ENCODE assay signal across 28 cellular contexts in genomic region chr20:3622411-3622810, GRCh38. TPM values are rescaled to one million over a fixed set of nuclear protein-coding genes. Genes with fewer than 3 reads are reported as not detected.
A peak's percentile ranks its signal among the peaks of the same experiment; 100 is the strongest.
DNase-seq lines count a peak whose midpoint lies in the region; ATAC-seq, FAIRE-seq and TF ChIP-seq lines count a peak whose summit lies in the region.
"Had no signal": no experiment of that assay in that cellular context is flagged by ENCODE, and none has a peak within 500 bp of the region (broad histone marks: within the 10 kb centered on the region; RNA-seq: fewer than 3 reads in every experiment).

No MANE protein-coding gene starts in this region.

- 58% methylated on average over 4 of the region's 4 CpGs for WGBS in HepG2 (ENCODE audit: low lambda C conversion rate)
- WGBS in right lobe of liver (ENCODE audit: insufficient coverage, low coverage, low lambda C conversion rate, missing lambda C conversion rate), result 75% methylated on average over 4 of the region's 4 CpGs

- H3K36me3 ChIP-seq in HepG2 (replicated peaks in 1 of 2; ENCODE audit: control insufficient read depth in 1 of 2, insufficient read depth in 2 of 2, low read length in 2 of 2) (peaks cover 9 to 22% of the 10 kb centered on the region in 2 experiments; a peak in 3 of 5 replicates), right lobe of liver (peaks cover 0 to 15% (median 7%) of the 10 kb centered on the region in 4 donors)
- H3K36me3 ChIP-seq: BE2C had no signal

- DNase-seq in HepG2 (ENCODE audit: low spot score) (peak; percentile 51), right lobe of liver (no peak)
- DNase-seq: ACHN; BE2C; C1 segment of cervical spinal cord; CD4-positive, alpha-beta memory T cell; CD4-positive, CD25-positive, alpha-beta regulatory T cell; CD8-positive, alpha-beta memory T cell; COR-L47; DMS 273 treated with DMSO at 0.1 percent for 48 hours; DMS153; DND-41; EL; GDM1 had no signal

- CTCF ChIA-PET in HepG2 (lab: Yijun Ruan, JAX; ENCODE audit: low intra/inter-chr PET ratio, low total read pairs), result no interaction called here

- H3K27ac ChIP-seq in HepG2 (ENCODE audit: extremely low read length, insufficient read depth, low read length) (no peak overlapping the region), right lobe of liver (no peak overlapping the region)
- H3K27ac ChIP-seq: 22Rv1, BLaER1 had no signal

- POLR2A ChIA-PET in HepG2 (lab: Yijun Ruan, JAX), result no interaction called here

- H3K9ac ChIP-seq in HepG2 (ENCODE audit: insufficient read depth, low read depth, low read length), result no peak overlapping the region
- H3K9ac ChIP-seq: BLaER1 had no signal

- peaks cover 12% of the 10 kb centered on the region for H3K4me1 Mint-ChIP-seq in nephron
- H3K4me1 Mint-ChIP-seq: CD14-positive monocyte; CD4-positive, alpha-beta memory T cell; CD8-positive, alpha-beta memory T cell had no signal

- no peak overlapping the region for H2AFZ ChIP-seq in HepG2 (ENCODE audit: low read length)

- TF ChIP-seq RAD21 in HepG2 (CRISPR knock-in tag; IDR thresholded peaks at IDR 0.05), result no peak

- no peak overlapping the region for H3K4me3 ChIP-seq in HepG2 (replicated peaks in 1 of 3; ENCODE audit: insufficient read depth in 1 of 3, low read depth in 2 of 3, low read length in 3 of 3)
- H3K4me3 ChIP-seq in right lobe of liver, result no peak overlapping the region
- H3K4me3 ChIP-seq: BLaER1, GM12878 had no signal

- no peaks in the 10 kb centered on the region for H3K9me3 Mint-ChIP-seq in nephron
- H3K9me3 Mint-ChIP-seq: CD14-positive monocyte; CD4-positive, alpha-beta memory T cell; CD4-positive, CD25-positive, alpha-beta regulatory T cell; CD8-positive, alpha-beta memory T cell had no signal

- H4K20me1 ChIP-seq in HepG2 (ENCODE audit: insufficient read depth, low read length), result no peaks in the 10 kb centered on the region
- H4K20me1 ChIP-seq: BLaER1 had no signal

- ATAC-seq in HepG2 (peak; percentile 39), right lobe of liver (no peak), HG02610 (IDR thresholded peaks at IDR 0.05; ENCODE audit: unreplicated experiment) (no peak), GM21737 (IDR thresholded peaks at IDR 0.05; ENCODE audit: unreplicated experiment) (no peak)
- ATAC-seq: GM12878 had no signal

- no peaks in the 10 kb centered on the region for H3K27me3 ChIP-seq in HepG2 (ENCODE audit: control insufficient read depth in 1 of 2, insufficient read depth in 2 of 2, low read length in 2 of 2)
- H3K27me3 ChIP-seq in right lobe of liver, result no peaks in the 10 kb centered on the region
- H3K27me3 ChIP-seq: BE2C, BLaER1 had no signal

- H3K9me3 ChIP-seq in HepG2 (ENCODE audit: low read length) (no peaks in the 10 kb centered on the region), right lobe of liver (no peaks in the 10 kb centered on the region)
- H3K9me3 ChIP-seq: BE2C, BLaER1 had no signal

- no TSS peak for BruUV-seq in HepG2 (replicated peaks; lab: Mats Ljungman, UMichigan)

- intact Hi-C loops in HepG2 (cut with micrococcal nuclease; ENCODE audit: unreplicated experiment) (no loop called here), right lobe of liver (cut with DNase I) (no loop called here)

- in situ Hi-C loops in HepG2 (cut with HindIII; ENCODE audit: extremely low pct_ligation_motif_present, low pct_unique_long_range_greater_than_20kb), result no loop called here

- TF ChIP-seq EP300 in HepG2 (IDR thresholded peaks at IDR 0.05; ENCODE audit: low read depth in 2 of 2, low read length in 2 of 2) (0 out of 4 replicates have a peak, but pooled peaks of 1 of the 2 experiments have one; percentile 12), HepG2 (CRISPR knock-in tag; IDR thresholded peaks at IDR 0.05; ENCODE audit: borderline replicate concordance) (no peak)

- no peak overlapping the region for H3K4me3 Mint-ChIP-seq in nephron
- H3K4me3 Mint-ChIP-seq: CD14-positive monocyte; CD4-positive, alpha-beta memory T cell; CD4-positive, CD25-positive, alpha-beta regulatory T cell; CD8-positive, alpha-beta memory T cell had no signal

- H3K27ac Mint-ChIP-seq in nephron, result peak overlapping the region; percentile 38 to 55 (median 46)
- H3K27ac Mint-ChIP-seq: CD4-positive, alpha-beta memory T cell; CD4-positive, CD25-positive, alpha-beta regulatory T cell; CD8-positive, alpha-beta memory T cell had no signal

- H3K36me3 Mint-ChIP-seq in nephron (ENCODE audit: low read depth), result peaks cover 12% of the 10 kb centered on the region

- H3K79me2 ChIP-seq in HepG2 (ENCODE audit: insufficient read depth, low read length), result no peaks in the 10 kb centered on the region

- no peak for TF ChIP-seq CTCF in HepG2 (CRISPR knock-in tag; IDR thresholded peaks at IDR 0.05)
- TF ChIP-seq CTCF in right lobe of liver (IDR thresholded peaks at IDR 0.05), result no peak
- no peak for TF ChIP-seq CTCF in nephron (IDR thresholded peaks at IDR 0.05; ENCODE audit: unreplicated experiment in 3 of 3)

- H3K4me2 ChIP-seq in HepG2 (ENCODE audit: low read depth, low read length), result no peak overlapping the region
- H3K4me2 ChIP-seq: BLaER1 had no signal

- TF ChIP-seq POLR2A in HepG2 (IDR thresholded peaks at IDR 0.05; ENCODE audit: insufficient read depth in 1 of 2, low read depth in 2 of 2, low read length in 2 of 2), result no peak
- TF ChIP-seq POLR2A in right lobe of liver (IDR thresholded peaks at IDR 0.05), result no peak

- no peaks in the 10 kb centered on the region for H3K27me3 Mint-ChIP-seq in nephron (ENCODE audit: low read depth)
- H3K27me3 Mint-ChIP-seq: CD4-positive, alpha-beta memory T cell; CD4-positive, CD25-positive, alpha-beta regulatory T cell; CD8-positive, alpha-beta memory T cell had no signal

- H3K4me1 ChIP-seq in HepG2 (ENCODE audit: insufficient read depth, low read length) (peaks cover 15% of the 10 kb centered on the region), right lobe of liver (no peaks in the 10 kb centered on the region)

- peak; percentile 32 for FAIRE-seq in HepG2 (lab: Jason Lieb, UNC)
- FAIRE-seq: GM12878, GM12892, GM18507 had no signal

TF ChIP-seq in HepG2, 621 proteins besides CTCF, POLR2A, EP300 and RAD21 (continues in another document):
- TF ChIP-seq KLF15 (CRISPR knock-in tag; IDR thresholded peaks at IDR 0.05; ENCODE audit: borderline replicate concordance), result no peak
- peak; percentile 41; the same call in 1 of the 2 replicates for TF ChIP-seq NR2F6 (IDR thresholded peaks at IDR 0.05)
- no peak for TF ChIP-seq NR2F6 (CRISPR knock-in tag; IDR thresholded peaks at IDR 0.05)
- TF ChIP-seq SOX5 (CRISPR knock-in tag; IDR thresholded peaks at IDR 0.05; ENCODE audit: borderline replicate concordance), result peak; percentile 61
- TF ChIP-seq BHLHE40 (IDR thresholded peaks at IDR 0.05; ENCODE audit: low read length), result no peak
- TF ChIP-seq SOX6 (IDR thresholded peaks at IDR 0.05), result no peak
- TF ChIP-seq SOX6 (CRISPR knock-in tag; IDR thresholded peaks at IDR 0.05), result peak; percentile 45; the same call in 1 of the 2 replicates
- TF ChIP-seq TCF7 (IDR thresholded peaks at IDR 0.05; ENCODE audit: low read depth), result peak; percentile 48; the same call in 1 of the 2 replicates

RNA-seq across cellular contexts. Expression of gene GFRA4, which starts 40.8 kb away (rescaled TPM):
- total RNA-seq in HepG2 (2016; rRNA removed; fragmentation: Illumina TruSeq; extraction: Trizol), result not detected in 2 replicates
- total RNA-seq in HepG2 (2016; cell fraction: cytosol; rRNA removed; fragmentation: Illumina TruSeq; extraction: Trizol; ENCODE audit: low read depth), result not detected in 2 replicates
- not detected in 2 replicates for total RNA-seq in HepG2 (2016; cell fraction: insoluble cytoplasmic fraction; rRNA removed; fragmentation: Illumina TruSeq; extraction: Trizol)
- not detected in 2 replicates for total RNA-seq in HepG2 (2016; cell fraction: membrane; rRNA removed; fragmentation: Illumina TruSeq; extraction: Trizol)
- total RNA-seq in HepG2 (2016; cell fraction: nucleus; rRNA removed; fragmentation: Illumina TruSeq; extraction: Trizol), result not detected in 2 replicates
- polyA plus RNA-seq in HepG2 (2011; rRNA removed), result not detected in 2 replicates
- polyA plus RNA-seq in HepG2 (2011; cell fraction: cytosol; rRNA removed), result not detected in 2 replicates
- polyA plus RNA-seq in HepG2 (2011; cell fraction: nucleus; rRNA removed), result not detected in 2 replicates
- not detected in 2 replicates for polyA plus RNA-seq in HepG2 (2012)
- not detected in 2 replicates for polyA plus RNA-seq in HepG2 (2016; cell fraction: cytosol; fragmentation: Illumina TruSeq; extraction: Trizol; ENCODE audit: low read depth)
- polyA plus RNA-seq in HepG2 (2016; cell fraction: insoluble cytoplasmic fraction; fragmentation: Illumina TruSeq; extraction: Trizol; ENCODE audit: low read depth), result not detected in 2 replicates
- polyA plus RNA-seq in HepG2 (2016; cell fraction: membrane; fragmentation: Illumina TruSeq; extraction: Trizol; ENCODE audit: low read depth), result not detected in 2 replicates
- polyA plus RNA-seq in HepG2 (2016; cell fraction: nucleus; fragmentation: Illumina TruSeq; extraction: Trizol; ENCODE audit: insufficient read depth, low read depth), result not detected in 2 replicates
- not detected in 2 replicates for polyA minus RNA-seq in HepG2 (2011; rRNA and poly(A)+ RNA removed; ENCODE audit: low replicate concordance)
- polyA minus RNA-seq in HepG2 (2011; cell fraction: cytosol; rRNA and poly(A)+ RNA removed), result not detected in 2 replicates
- not detected in 2 replicates for polyA minus RNA-seq in HepG2 (2011; cell fraction: nucleus; rRNA and poly(A)+ RNA removed)
- total RNA-seq in right lobe of liver, result not detected
- total RNA-seq: A172; A673; CD4-positive, alpha-beta memory T cell; CD4-positive, CD25-positive, alpha-beta regulatory T cell; CD8-positive, alpha-beta memory T cell; Daoy; G401; GM12878 had no signal
- polyA plus RNA-seq: AG04450; CD14-positive monocyte; CD4-positive, alpha-beta memory T cell; CD4-positive, CD25-positive, alpha-beta regulatory T cell; CD8-positive, alpha-beta memory T cell had no signal

RNA-seq across cellular contexts. Expression of gene ADAM33, which starts 59.4 kb away (rescaled TPM):
- not detected in 2 replicates for total RNA-seq in HepG2 (2016; rRNA removed; fragmentation: Illumina TruSeq; extraction: Trizol)
- total RNA-seq in HepG2 (2016; cell fraction: cytosol; rRNA removed; fragmentation: Illumina TruSeq; extraction: Trizol; ENCODE audit: low read depth), result not detected in 2 replicates
- total RNA-seq in HepG2 (2016; cell fraction: insoluble cytoplasmic fraction; rRNA removed; fragmentation: Illumina TruSeq; extraction: Trizol), result not detected in 2 replicates
- total RNA-seq in HepG2 (2016; cell fraction: membrane; rRNA removed; fragmentation: Illumina TruSeq; extraction: Trizol), result not detected in 2 replicates
- total RNA-seq in HepG2 (2016; cell fraction: nucleus; rRNA removed; fragmentation: Illumina TruSeq; extraction: Trizol), result not detected in 2 replicates
- polyA plus RNA-seq in HepG2 (2011; rRNA removed), result not detected in 2 replicates
- not detected in 2 replicates for polyA plus RNA-seq in HepG2 (2011; cell fraction: cytosol; rRNA removed)
- 0.03 TPM in 1 of 2 replicates, not detected in the other for polyA plus RNA-seq in HepG2 (2011; cell fraction: nucleus; rRNA removed)
- not detected in 2 replicates for polyA plus RNA-seq in HepG2 (2012)
- polyA plus RNA-seq in HepG2 (2016; cell fraction: cytosol; fragmentation: Illumina TruSeq; extraction: Trizol; ENCODE audit: low read depth), result not detected in 2 replicates
- not detected in 2 replicates for polyA plus RNA-seq in HepG2 (2016; cell fraction: insoluble cytoplasmic fraction; fragmentation: Illumina TruSeq; extraction: Trizol; ENCODE audit: low read depth)
- polyA plus RNA-seq in HepG2 (2016; cell fraction: membrane; fragmentation: Illumina TruSeq; extraction: Trizol; ENCODE audit: low read depth), result not detected in 2 replicates
- not detected in 2 replicates for polyA plus RNA-seq in HepG2 (2016; cell fraction: nucleus; fragmentation: Illumina TruSeq; extraction: Trizol; ENCODE audit: insufficient read depth, low read depth)
- not detected in 2 replicates for polyA minus RNA-seq in HepG2 (2011; rRNA and poly(A)+ RNA removed; ENCODE audit: low replicate concordance)
- not detected in 2 replicates for polyA minus RNA-seq in HepG2 (2011; cell fraction: cytosol; rRNA and poly(A)+ RNA removed)
- polyA minus RNA-seq in HepG2 (2011; cell fraction: nucleus; rRNA and poly(A)+ RNA removed), result not detected in 2 replicates
- under 1 TPM; 0.24 to 0.51 (median 0.45) TPM for total RNA-seq in right lobe of liver
- total RNA-seq: A172; A673; CD4-positive, alpha-beta memory T cell; CD4-positive, CD25-positive, alpha-beta regulatory T cell; CD8-positive, alpha-beta memory T cell; Daoy; G401; GM12878 had no signal
- polyA plus RNA-seq: CD14-positive monocyte; CD4-positive, alpha-beta memory T cell; CD4-positive, CD25-positive, alpha-beta regulatory T cell; CD8-positive, alpha-beta memory T cell; GM12878 had no signal
